Comparison of ENCODE assay signal across 21 cellular contexts in genomic region chr15:27412413-27412812, GRCh38.
DNase-seq lines count a peak whose midpoint lies in the region; ATAC-seq and TF ChIP-seq lines count a peak whose summit lies in the region.
"Had no signal": no experiment of that assay in that cellular context is flagged by ENCODE, and none has a peak within 500 bp of the region (broad histone marks: within the 10 kb centered on the region; RNA-seq: fewer than 3 reads in every experiment).

No MANE protein-coding gene starts in this region.

- no peak overlapping the region for H3K27ac Mint-ChIP-seq in endodermal cell
- no peak overlapping the region for H3K27ac Mint-ChIP-seq in activated T-helper 17 cell treated with anti-CD3 and anti-CD28 coated beads, Interleukin-2, amount 50 U/mL, for 72 hours
- H3K27ac Mint-ChIP-seq: activated CD4-positive, alpha-beta T cell treated with anti-CD3 and anti-CD28 coated beads, Interleukin-2, amount 10 ng/mL, durations not matched to agents 24 days and 14 days; effector memory CD8-positive, alpha-beta T cell; IgD-negative memory B cell had no signal

- H3K36me3 ChIP-seq in endodermal cell (ENCODE audit: control insufficient read depth, insufficient read depth, low read length) = no peaks in the 10 kb centered on the region
- H3K36me3 ChIP-seq: BLaER1 treated with 17β-estradiol and CSF1 and Interleukin-3, amounts not matched to agents 10 nM and 100 nM; lower lobe of right lung; uterus had no signal

- no peak overlapping the region for H3K27ac ChIP-seq in endodermal cell (ENCODE audit: low read depth, low read length)
- H3K27ac ChIP-seq: BLaER1 treated with 17β-estradiol and CSF1 and Interleukin-3, amounts not matched to agents 10 nM and 100 nM; lower lobe of right lung; uterus had no signal

- no peaks in the 10 kb centered on the region for H3K27me3 ChIP-seq in endodermal cell (ENCODE audit: control insufficient read depth, insufficient read depth, low read length, poor library complexity, severe bottlenecking)
- H3K27me3 ChIP-seq: BLaER1 treated with 17β-estradiol and CSF1 and Interleukin-3, amounts not matched to agents 10 nM and 100 nM; uterus had no signal

- no peaks in the 10 kb centered on the region for H3K36me3 Mint-ChIP-seq in endodermal cell (ENCODE audit: low read depth)
- no peaks in the 10 kb centered on the region for H3K36me3 Mint-ChIP-seq in activated T-helper 17 cell treated with anti-CD3 and anti-CD28 coated beads, Interleukin-2, amount 50 U/mL, for 72 hours (ENCODE audit: low read depth)
- H3K36me3 Mint-ChIP-seq: brain, IgD-negative memory B cell had no signal

- no peak for TF ChIP-seq CTCF in endodermal cell (conservative IDR thresholded peaks at IDR 0.05)

- ATAC-seq in activated T-helper 17 cell treated with anti-CD3 and anti-CD28 coated beads, Interleukin-2, amount 50 U/mL, for 72 hours (replicated peaks) = no peak
- no peak for ATAC-seq in HG03159 (IDR thresholded peaks at IDR 0.05; ENCODE audit: unreplicated experiment)
- ATAC-seq: effector memory CD8-positive, alpha-beta T cell; lower lobe of right lung had no signal

- no peak overlapping the region for H3K9ac ChIP-seq in endodermal cell (ENCODE audit: extremely low read depth, low read length, poor library complexity, severe bottlenecking)
- H3K9ac ChIP-seq: BLaER1 treated with 17β-estradiol and CSF1 and Interleukin-3, amounts not matched to agents 10 nM and 100 nM had no signal

- H3K4me1 Mint-ChIP-seq in endodermal cell = peaks cover 5% of the 10 kb centered on the region
- H3K4me1 Mint-ChIP-seq in activated T-helper 17 cell treated with anti-CD3 and anti-CD28 coated beads, Interleukin-2, amount 50 U/mL, for 72 hours = no peaks in the 10 kb centered on the region
- H3K4me1 Mint-ChIP-seq: activated CD4-positive, alpha-beta T cell treated with anti-CD3 and anti-CD28 coated beads, Interleukin-2, amount 10 ng/mL, durations not matched to agents 24 days and 14 days; IgD-negative memory B cell had no signal

- no peaks in the 10 kb centered on the region for H3K9me3 ChIP-seq in endodermal cell (ENCODE audit: control insufficient read depth, low read length)
- H3K9me3 ChIP-seq: BLaER1 treated with 17β-estradiol and CSF1 and Interleukin-3, amounts not matched to agents 10 nM and 100 nM; lower lobe of right lung; uterus had no signal

- H3K4me3 ChIP-seq in endodermal cell (ENCODE audit: low read length) = no peak overlapping the region
- H3K4me3 ChIP-seq: BLaER1 treated with 17β-estradiol and CSF1 and Interleukin-3, amounts not matched to agents 10 nM and 100 nM; lower lobe of right lung; uterus had no signal

- WGBS in endodermal cell (ENCODE audit: insufficient coverage in 1 of 2, insufficient read length in 1 of 2), 2 experiments = 25 to 47% methylated on average over 1 to 6 of the region's 6 CpGs

- H3K4me1 ChIP-seq in endodermal cell (ENCODE audit: control insufficient read depth, insufficient read depth, low read length) = no peaks in the 10 kb centered on the region
- H3K4me1 ChIP-seq: BLaER1 treated with 17β-estradiol and CSF1 and Interleukin-3, amounts not matched to agents 10 nM and 100 nM; lower lobe of right lung; uterus had no signal

- DNase-seq in SHP77 (lab: John Stamatoyannopoulos, UW) (peak; percentile 6 to 36), SHP77 treated with DMSO at 0.1 percent for 48 hours (lab: John Stamatoyannopoulos, UW) (no peak), NCI-H345 treated with DMSO at 0.1 percent for 48 hours (lab: John Stamatoyannopoulos, UW; ENCODE audit: unreplicated experiment) (peak; percentile 55), endodermal cell (peak; percentile 57), dedifferentiated amniotic fluid mesenchymal stem cell (ENCODE audit: extremely low spot score) (no peak), occipital lobe (lab: John Stamatoyannopoulos, UW) (no peak)
- DNase-seq: activated CD4-positive, alpha-beta T cell treated with anti-CD3 and anti-CD28 coated beads, Interleukin-2, amount 10 ng/mL, durations not matched to agents 24 days and 14 days; activated effector memory CD4-positive, alpha-beta T cell treated with Interleukin-2 at 50 U/mL for 16 hours; effector memory CD8-positive, alpha-beta T cell; GF-D8; glutamatergic neuron; lower lobe of right lung; NCI-H1436 treated with DMSO at 0.1 percent for 48 hours; NCI-H524; stimulated activated CD8-positive, alpha-beta memory T cell treated with anti-CD3 and anti-CD28 coated beads, Interleukin-4, amount 100 ng/mL, for 48 hours; uterus had no signal

- no peaks in the 10 kb centered on the region for H3K27me3 Mint-ChIP-seq in endodermal cell (ENCODE audit: insufficient read depth)
- peaks cover 3% of the 10 kb centered on the region for H3K27me3 Mint-ChIP-seq in activated T-helper 17 cell treated with anti-CD3 and anti-CD28 coated beads, Interleukin-2, amount 50 U/mL, for 72 hours
- H3K27me3 Mint-ChIP-seq: activated CD4-positive, alpha-beta T cell treated with anti-CD3 and anti-CD28 coated beads, Interleukin-2, amount 10 ng/mL, durations not matched to agents 24 days and 14 days; brain; effector memory CD8-positive, alpha-beta T cell; IgD-negative memory B cell had no signal

- no peaks in the 10 kb centered on the region for H3K9me3 Mint-ChIP-seq in endodermal cell
- peaks cover 12% of the 10 kb centered on the region for H3K9me3 Mint-ChIP-seq in activated T-helper 17 cell treated with anti-CD3 and anti-CD28 coated beads, Interleukin-2, amount 50 U/mL, for 72 hours

- no peak overlapping the region for H3K4me3 Mint-ChIP-seq in endodermal cell
- no peak overlapping the region for H3K4me3 Mint-ChIP-seq in activated T-helper 17 cell treated with anti-CD3 and anti-CD28 coated beads, Interleukin-2, amount 50 U/mL, for 72 hours
- H3K4me3 Mint-ChIP-seq: activated CD4-positive, alpha-beta T cell treated with anti-CD3 and anti-CD28 coated beads, Interleukin-2, amount 10 ng/mL, durations not matched to agents 24 days and 14 days; brain; effector memory CD8-positive, alpha-beta T cell; IgD-negative memory B cell had no signal

Comparison
In these comparisons a context has a peak if more than half of its experiments do, and no peak if none do; other contexts are left out.
1. DNase-seq: peak in SHP77 (2 of 2), NCI-H345 treated with DMSO at 0.1 percent for 48 hours (single experiment) and endodermal cell (single experiment); none in SHP77 treated with DMSO at 0.1 percent for 48 hours (single experiment), dedifferentiated amniotic fluid mesenchymal stem cell (single experiment) and occipital lobe (single experiment).